Comparison of ENCODE assay signal across 21 cellular contexts in genomic region chr13:83620535-83621220, GRCh38.
DNase-seq lines count a peak whose midpoint lies in the region; ATAC-seq, FAIRE-seq and TF ChIP-seq lines count a peak whose summit lies in the region.
"Had no signal": no experiment of that assay in that cellular context is flagged by ENCODE, and none has a peak within 500 bp of the region (broad histone marks: within the 10 kb centered on the region; RNA-seq: fewer than 3 reads in every experiment).

No MANE protein-coding gene starts in this region.

- DNase-seq in AG09319 (ENCODE audit: extremely low read depth, low read depth) (peak; percentile 2), LHCN-M2 (ENCODE audit: low read depth) (peak; percentile 70), mammary epithelial cell (peak; percentile 68), foreskin keratinocyte (peak in 1 of 2 donors; percentile 69), esophagus muscularis mucosa (ENCODE audit: extremely low spot score) (no peak), D721Med (ENCODE audit: insufficient read length, low spot score) (no peak), heart left ventricle (no peak)
- DNase-seq: activated CD4-positive, alpha-beta T cell treated with anti-CD3 and anti-CD28 coated beads for 4 hours; activated CD8-positive, alpha-beta memory T cell treated with anti-CD3 and anti-CD28 coated beads, Interleukin-2, amount 50 U/mL, for 48 hours; activated gamma-delta T cell treated with Interleukin-2 at 50 U/mL for 16 hours; CD8-positive, alpha-beta T cell; Karpas-422; left lung; NCI-H1105; NCI-H2107; NCI-H510A treated with DMSO at 0.1 percent for 48 hours; spleen had no signal

- TF ChIP-seq CTCF in AG09319 (IDR thresholded peaks at IDR 0.05; ENCODE audit: low read depth, low read length): no peak
- TF ChIP-seq CTCF in mammary epithelial cell (conservative IDR thresholded peaks at IDR 0.05 in 1 of 2, IDR thresholded peaks at IDR 0.05 in 1 of 2; ENCODE audit: extremely low read depth in 1 of 2, insufficient read depth in 1 of 2, low read depth in 1 of 2, low read length in 2 of 2): no peak
- TF ChIP-seq CTCF in foreskin keratinocyte (conservative IDR thresholded peaks at IDR 0.05): no peak
- TF ChIP-seq CTCF in esophagus muscularis mucosa (IDR thresholded peaks at IDR 0.05): no peak
- no peak for TF ChIP-seq CTCF in D721Med (IDR thresholded peaks at IDR 0.05; ENCODE audit: insufficient read depth, missing control alignments)
- TF ChIP-seq CTCF in heart left ventricle (IDR thresholded peaks at IDR 0.05): no peak

- intact Hi-C loops in mammary epithelial cell (cut with micrococcal nuclease): no loop called here
- intact Hi-C loops in esophagus muscularis mucosa (cut with DNase I): no loop called here
- intact Hi-C loops in heart left ventricle (cut with DNase I): no loop called here

- in situ Hi-C loops in mammary epithelial cell (cut with MboI; ENCODE audit: low sequenced_read_pairs in 2 of 2): no loop called here

- no peak overlapping the region for H3K4me3 ChIP-seq in mammary epithelial cell (replicated peaks in 1 of 3; ENCODE audit: insufficient read depth in 1 of 3, low read depth in 2 of 3, low read length in 3 of 3)
- no peak overlapping the region for H3K4me3 ChIP-seq in esophagus muscularis mucosa
- H3K4me3 ChIP-seq in heart left ventricle: no peak overlapping the region
- H3K4me3 ChIP-seq: left lung, neural progenitor cell, spleen had no signal

- H3K9me3 ChIP-seq in mammary epithelial cell (replicated peaks; ENCODE audit: insufficient read depth, low read length) (peaks cover 4% of the 10 kb centered on the region), esophagus muscularis mucosa (no peaks in the 10 kb centered on the region), heart left ventricle (peaks cover 0 to 6% (median 0%) of the 10 kb centered on the region in 12 donors)

- H3K36me3 ChIP-seq in mammary epithelial cell (ENCODE audit: insufficient read depth, low read length) (no peaks in the 10 kb centered on the region), esophagus muscularis mucosa (no peaks in the 10 kb centered on the region), heart left ventricle (no peaks in the 10 kb centered on the region)
- H3K36me3 ChIP-seq: left lung, neural progenitor cell, spleen had no signal

- dilution Hi-C loops in mammary epithelial cell (cut with HindIII; ENCODE audit: low sequenced_read_pairs): no loop called here

- CTCF ChIA-PET in mammary epithelial cell (lab: Charles Lee; ENCODE audit: low non-redundant PET): no interaction called here

- H3K79me2 ChIP-seq in mammary epithelial cell (ENCODE audit: insufficient read depth, low read length): no peaks in the 10 kb centered on the region

- no peak for TF ChIP-seq EP300 in esophagus muscularis mucosa (IDR thresholded peaks at IDR 0.05)

- no peaks in the 10 kb centered on the region for H4K20me1 ChIP-seq in mammary epithelial cell (ENCODE audit: insufficient read depth, low read length)

- H2AFZ ChIP-seq in mammary epithelial cell (ENCODE audit: low read depth, low read length): no peak overlapping the region
- H2AFZ ChIP-seq: neural progenitor cell had no signal

- no peak for FAIRE-seq in D721Med (lab: Jason Lieb, UNC)
- FAIRE-seq: colon, TTC549 had no signal

- H3K4me1 ChIP-seq in mammary epithelial cell (ENCODE audit: insufficient read depth, low read length) (peaks cover 29% of the 10 kb centered on the region), foreskin keratinocyte (peaks cover 11% of the 10 kb centered on the region), esophagus muscularis mucosa (no peaks in the 10 kb centered on the region), heart left ventricle (no peaks in the 10 kb centered on the region)
- H3K4me1 ChIP-seq: left lung, neural progenitor cell, spleen had no signal

- TF ChIP-seq POLR2A in esophagus muscularis mucosa (IDR thresholded peaks at IDR 0.05; ENCODE audit: low read depth) (no peak), heart left ventricle (IDR thresholded peaks at IDR 0.05) (no peak)

- H3K4me2 ChIP-seq in mammary epithelial cell (ENCODE audit: insufficient read depth, low read depth, low read length): peak overlapping the region; percentile 25
- H3K4me2 ChIP-seq: neural progenitor cell had no signal

- H3K27ac ChIP-seq in mammary epithelial cell (ENCODE audit: insufficient read depth, low read depth, low read length) (peak overlapping the region; percentile 6), foreskin keratinocyte (no peak overlapping the region), esophagus muscularis mucosa (replicated peaks in 1 of 4) (no peak overlapping the region), heart left ventricle (no peak overlapping the region)
- H3K27ac ChIP-seq: left lung, neural progenitor cell, spleen had no signal

- BruUV-seq in mammary epithelial cell (replicated peaks; lab: Mats Ljungman, UMichigan): no TSS peak

- ATAC-seq in foreskin keratinocyte (peak; percentile 88), heart left ventricle (no peak), GM21515 (IDR thresholded peaks at IDR 0.05; ENCODE audit: unreplicated experiment) (no peak)
- ATAC-seq: CD8-positive, alpha-beta T cell; left lung had no signal

- no peak overlapping the region for H3K9ac ChIP-seq in mammary epithelial cell (ENCODE audit: insufficient read depth, low read length)
- H3K9ac ChIP-seq: neural progenitor cell had no signal

- H3K27me3 ChIP-seq in mammary epithelial cell (ENCODE audit: insufficient read depth, low read length) (no peaks in the 10 kb centered on the region), foreskin keratinocyte (no peaks in the 10 kb centered on the region), esophagus muscularis mucosa (no peaks in the 10 kb centered on the region), heart left ventricle (no peaks in the 10 kb centered on the region)
- H3K27me3 ChIP-seq: left lung, neural progenitor cell, spleen had no signal

Comparison
In these comparisons a context has a peak if more than half of its experiments do, and no peak if none do; other contexts are left out.
1. DNase-seq: peak in AG09319 (single experiment), LHCN-M2 (single experiment) and mammary epithelial cell (single experiment); none in esophagus muscularis mucosa (single experiment), D721Med (single experiment) and heart left ventricle (0 of 5).